1 cellular context compared by ENCODE assay signal in the genomic region with DNA sequence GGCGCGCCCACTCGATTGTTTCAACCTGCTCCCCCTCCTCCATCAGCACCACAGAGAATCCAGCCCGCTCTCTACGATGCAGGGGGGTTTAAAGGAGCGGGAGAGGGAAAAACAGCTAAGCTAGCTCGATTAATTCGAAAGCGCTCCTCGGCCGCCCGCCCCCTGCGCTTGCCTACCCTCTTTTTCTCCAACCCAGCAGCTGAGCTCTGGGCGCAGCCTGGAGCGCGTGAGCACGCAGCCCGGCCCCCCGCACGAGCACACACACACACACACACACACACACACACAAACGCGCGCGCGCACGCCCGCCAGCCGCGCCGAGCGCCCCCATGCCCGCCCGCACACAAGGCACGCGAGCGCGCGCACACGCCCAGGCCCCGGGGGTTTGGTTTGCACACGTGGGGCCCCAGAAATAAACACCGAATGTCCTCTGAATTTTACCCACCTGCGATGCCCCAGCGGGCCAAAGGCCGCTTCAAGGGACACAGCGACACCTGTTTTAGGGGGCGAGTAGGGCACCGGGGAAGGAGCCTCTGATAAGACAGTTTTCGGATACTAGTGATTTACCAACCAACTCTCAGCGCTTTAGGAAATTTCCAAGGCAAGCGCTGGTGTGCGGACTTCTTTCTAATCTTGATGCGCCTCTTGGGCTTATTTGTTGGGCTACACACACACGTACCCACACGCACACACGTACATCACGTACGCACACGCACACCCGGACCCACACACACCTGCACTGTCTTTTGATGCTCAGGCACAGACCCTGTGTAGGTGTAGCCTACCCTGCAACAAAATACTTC.
TF ChIP-seq lines count a peak whose summit lies in the region.

No MANE protein-coding gene starts in this region.

TF ChIP-seq in H1, 55 proteins besides CTCF, POLR2A, EP300 and RAD21 (continued from another document):
- TF ChIP-seq, protein P1, sequence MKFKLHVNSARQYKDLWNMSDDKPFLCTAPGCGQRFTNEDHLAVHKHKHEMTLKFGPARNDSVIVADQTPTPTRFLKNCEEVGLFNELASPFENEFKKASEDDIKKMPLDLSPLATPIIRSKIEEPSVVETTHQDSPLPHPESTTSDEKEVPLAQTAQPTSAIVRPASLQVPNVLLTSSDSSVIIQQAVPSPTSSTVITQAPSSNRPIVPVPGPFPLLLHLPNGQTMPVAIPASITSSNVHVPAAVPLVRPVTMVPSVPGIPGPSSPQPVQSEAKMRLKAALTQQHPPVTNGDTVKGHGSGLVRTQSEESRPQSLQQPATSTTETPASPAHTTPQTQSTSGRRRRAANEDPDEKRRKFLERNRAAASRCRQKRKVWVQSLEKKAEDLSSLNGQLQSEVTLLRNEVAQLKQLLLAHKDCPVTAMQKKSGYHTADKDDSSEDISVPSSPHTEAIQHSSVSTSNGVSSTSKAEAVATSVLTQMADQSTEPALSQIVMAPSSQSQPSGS (IDR thresholded peaks at IDR 0.05; ENCODE audit: low read length): no peak
- peak; percentile 50 for TF ChIP-seq KDM4A (IDR thresholded peaks at IDR 0.05; ENCODE audit: low read depth, low read length, severe bottlenecking)
- peak in 1 of 2 experiments; percentile 62; a peak in 2 of 4 replicates for TF ChIP-seq SIN3A (conservative IDR thresholded peaks at IDR 0.05 in 1 of 2, IDR thresholded peaks at IDR 0.05 in 1 of 2; ENCODE audit: low read depth in 1 of 2, low read length in 2 of 2)
- TF ChIP-seq RBBP5 (IDR thresholded peaks at IDR 0.05; ENCODE audit: borderline replicate concordance, low read depth, low read length): peak; percentile 60; the same call in 1 of the 2 replicates
- TF ChIP-seq ASH2L (IDR thresholded peaks at IDR 0.05; ENCODE audit: low read length): peak; percentile 69
- TF ChIP-seq, protein P2, sequence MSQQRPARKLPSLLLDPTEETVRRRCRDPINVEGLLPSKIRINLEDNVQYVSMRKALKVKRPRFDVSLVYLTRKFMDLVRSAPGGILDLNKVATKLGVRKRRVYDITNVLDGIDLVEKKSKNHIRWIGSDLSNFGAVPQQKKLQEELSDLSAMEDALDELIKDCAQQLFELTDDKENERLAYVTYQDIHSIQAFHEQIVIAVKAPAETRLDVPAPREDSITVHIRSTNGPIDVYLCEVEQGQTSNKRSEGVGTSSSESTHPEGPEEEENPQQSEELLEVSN (IDR thresholded peaks at IDR 0.05): peak; percentile 44; the same call in 1 of the 2 replicates
- no peak for TF ChIP-seq POLR2AphosphoS5 (IDR thresholded peaks at IDR 0.05; ENCODE audit: low read depth, low read length)
